ENCODE assay signal across 32 cellular contexts in genomic region chr1:180071760-180072159, GRCh38.
"Had no signal": no experiment of that assay in that cellular context is flagged by ENCODE, and none has a peak within 500 bp of the region (broad histone marks: within the 10 kb centered on the region; RNA-seq: fewer than 3 reads in every experiment).

No MANE protein-coding gene starts in this region.

- FAIRE-seq: astrocyte had no signal

- H3K9me3 ChIP-seq: adrenal gland, body of pancreas, breast epithelium had no signal

- H3K27me3 ChIP-seq: adrenal gland, body of pancreas, brain microvascular endothelial cell, breast epithelium had no signal

- H3K4me1 ChIP-seq: adrenal gland, body of pancreas, breast epithelium had no signal

- ATAC-seq: activated CD8-positive, alpha-beta T cell treated with anti-CD3 and anti-CD28 coated beads for 36 hours; activated naive CD4-positive, alpha-beta T cell treated with anti-CD3 and anti-CD28 coated beads, Interleukin-2, amount 50 U/mL, for 72 hours; activated T-cell treated with anti-CD3 and anti-CD28 coated beads, Interleukin-2, amount 50 U/mL, for 4 hours; activated T-cell treated with anti-CD3 and anti-CD28 coated beads, Interleukin-2, amount 50 U/mL, for 72 hours; activated T-helper 17 cell treated with anti-CD3 and anti-CD28 coated beads, Interleukin-2, amount 50 U/mL, for 72 hours; body of pancreas had no signal

- H3K27ac ChIP-seq: adrenal gland, body of pancreas, brain microvascular endothelial cell, breast epithelium had no signal

- H3K4me3 ChIP-seq: adrenal gland, body of pancreas, breast epithelium had no signal

- DNase-seq: activated B cell treated with CpG ODN at 0.5 μM for 24 hours; activated CD4-positive, alpha-beta memory T cell treated with anti-CD3 and anti-CD28 coated beads for 36 hours; activated CD4-positive, alpha-beta T cell treated with anti-CD3 and anti-CD28 coated beads for 4 hours; activated CD4-positive, alpha-beta T cell treated with anti-CD3 and anti-CD28 coated beads, Interleukin-2, amount 10 ng/mL, durations not matched to agents 24 days and 14 days; activated CD4-positive, alpha-beta T cell treated with anti-CD3 and anti-CD28 coated beads, Interleukin-2, amount 50 U/mL, for 1 hour; activated CD4-positive, alpha-beta T cell treated with anti-CD3 and anti-CD28 coated beads, Interleukin-2, amount 50 U/mL, for 4 hours; activated CD4-positive, CD25-positive, alpha-beta regulatory T cell treated with anti-CD3 and anti-CD28 coated beads, Interleukin-2, amount 50 U/mL, for 72 hours; activated CD8-positive, alpha-beta memory T cell treated with anti-CD3 and anti-CD28 coated beads, Interleukin-2, amount 50 U/mL, for 4 hours; activated CD8-positive, alpha-beta T cell treated with anti-CD3 and anti-CD28 coated beads for 36 hours; activated effector memory CD4-positive, alpha-beta T cell treated with anti-CD3 and anti-CD28 coated beads, Interleukin-2, amount 50 U/mL, for 16 hours; activated gamma-delta T cell treated with Interleukin-2 at 50 U/mL for 16 hours; activated naive CD4-positive, alpha-beta T cell; activated naive CD4-positive, alpha-beta T cell treated with anti-CD3 and anti-CD28 coated beads for 36 hours; activated naive CD4-positive, alpha-beta T cell treated with anti-CD3 and anti-CD28 coated beads, Interleukin-2, amount 50 U/mL, for 16 hours; activated naive CD8-positive, alpha-beta T cell treated with anti-CD3 and anti-CD28 coated beads for 36 hours; activated T-cell treated with anti-CD3 and anti-CD28 coated beads for 4 hours; activated T-cell treated with anti-CD3 and anti-CD28 coated beads, Interleukin-2, amount 50 U/mL, for 1 hour; activated T-cell treated with anti-CD3 and anti-CD28 coated beads, Interleukin-2, amount 50 U/mL, for 4 hours; activated T-cell treated with anti-CD3 and anti-CD28 coated beads, Interleukin-2, amount 50 U/mL, for 72 hours; adrenal gland; amniotic stem cell; aorta; body of pancreas; brain microvascular endothelial cell; cerebellar nuclear complex; T-helper 1 cell; T-helper 2 cell; T-helper 9 cell had no signal
